22 cellular contexts compared by ENCODE assay signal in genomic region chr2:105751272-105751671, GRCh38. TPM values are rescaled to one million over a fixed set of nuclear protein-coding genes. Genes with fewer than 3 reads are reported as not detected.
DNase-seq lines count a peak whose midpoint lies in the region; ATAC-seq, FAIRE-seq and TF ChIP-seq lines count a peak whose summit lies in the region.
"Had no signal": no experiment of that assay in that cellular context is flagged by ENCODE, and none has a peak within 500 bp of the region (broad histone marks: within the 10 kb centered on the region; RNA-seq: fewer than 3 reads in every experiment).

No MANE protein-coding gene starts in this region.

- H2AFZ ChIP-seq in Loucy (ENCODE audit: low read length) (no peak overlapping the region), trophoblast cell (ENCODE audit: insufficient read depth, low read length, poor library complexity) (no peak overlapping the region)

- H3K36me3 ChIP-seq in Loucy (ENCODE audit: insufficient read depth, low read length), result no peaks in the 10 kb centered on the region
- H3K36me3 ChIP-seq in trophoblast cell (ENCODE audit: control insufficient read depth in 1 of 2, insufficient read depth in 2 of 2, low read length in 2 of 2), result peaks cover 5 to 14% of the 10 kb centered on the region in 2 experiments

- FAIRE-seq in GM12892 (lab: Jason Lieb, UNC), result no peak
- FAIRE-seq: kidney had no signal

- H3K9me3 Mint-ChIP-seq in activated CD8-positive, alpha-beta memory T cell treated with anti-CD3 and anti-CD28 coated beads, Interleukin-2, amount 10 ng/mL, durations not matched to agents 7 days and 5 days (ENCODE audit: low read depth), result no peaks in the 10 kb centered on the region
- no peaks in the 10 kb centered on the region for H3K9me3 Mint-ChIP-seq in activated naive CD8-positive, alpha-beta T cell treated with anti-CD3 and anti-CD28 coated beads, Interleukin-2, amount 10 ng/mL, durations not matched to agents 7 days and 5 days

- H3K79me1 ChIP-seq in trophoblast cell (ENCODE audit: low read length), result no peaks in the 10 kb centered on the region

- peaks cover 59% of the 10 kb centered on the region for H3K36me3 Mint-ChIP-seq in activated CD8-positive, alpha-beta memory T cell treated with anti-CD3 and anti-CD28 coated beads, Interleukin-2, amount 10 ng/mL, durations not matched to agents 7 days and 5 days
- H3K36me3 Mint-ChIP-seq in activated naive CD8-positive, alpha-beta T cell treated with anti-CD3 and anti-CD28 coated beads, Interleukin-2, amount 10 ng/mL, durations not matched to agents 7 days and 5 days, result peaks cover 48% of the 10 kb centered on the region

- no peaks in the 10 kb centered on the region for H3K27me3 ChIP-seq in Loucy (ENCODE audit: insufficient read depth, low read length, poor library complexity, severe bottlenecking)
- no peaks in the 10 kb centered on the region for H3K27me3 ChIP-seq in trophoblast cell (ENCODE audit: insufficient read depth, low read length)
- H3K27me3 ChIP-seq: vagina had no signal

- TF ChIP-seq POLR2A in GM12892 (IDR thresholded peaks at IDR 0.05; ENCODE audit: low read depth, low read length) (no peak), GM18505 (IDR thresholded peaks at IDR 0.05; ENCODE audit: borderline replicate concordance, extremely low read depth, insufficient read depth, insufficient read length) (no peak)

- no peak overlapping the region for H4K8ac ChIP-seq in trophoblast cell (ENCODE audit: low read depth, low read length)

- H3K4me3 Mint-ChIP-seq in activated CD8-positive, alpha-beta memory T cell treated with anti-CD3 and anti-CD28 coated beads, Interleukin-2, amount 10 ng/mL, durations not matched to agents 7 days and 5 days, result no peak overlapping the region
- peak overlapping the region; percentile 76 for H3K4me3 Mint-ChIP-seq in activated naive CD8-positive, alpha-beta T cell treated with anti-CD3 and anti-CD28 coated beads, Interleukin-2, amount 10 ng/mL, durations not matched to agents 7 days and 5 days

- H2BK120ac ChIP-seq in trophoblast cell (ENCODE audit: insufficient read depth, low read length, poor library complexity), result no peak overlapping the region

- no peak overlapping the region for H3K27ac ChIP-seq in trophoblast cell (ENCODE audit: low read depth, low read length)
- H3K27ac ChIP-seq: C4-2B, HL-60, vagina had no signal

- H3K9ac ChIP-seq in Loucy (ENCODE audit: low read depth, low read length, poor library complexity, severe bottlenecking) (no peak overlapping the region), trophoblast cell (ENCODE audit: low read length) (no peak overlapping the region)

- H3K27ac Mint-ChIP-seq in activated CD8-positive, alpha-beta memory T cell treated with anti-CD3 and anti-CD28 coated beads, Interleukin-2, amount 10 ng/mL, durations not matched to agents 7 days and 5 days, result peak overlapping the region; percentile 97
- H3K27ac Mint-ChIP-seq in activated naive CD8-positive, alpha-beta T cell treated with anti-CD3 and anti-CD28 coated beads, Interleukin-2, amount 10 ng/mL, durations not matched to agents 7 days and 5 days, result peak overlapping the region; percentile 93

- H4K12ac ChIP-seq in trophoblast cell (ENCODE audit: low read depth, low read length), result no peak overlapping the region

- H3K4me2 ChIP-seq in Loucy (ENCODE audit: low read depth, low read length, poor library complexity, severe bottlenecking) (peak overlapping the region; percentile 22), trophoblast cell (ENCODE audit: low read length) (no peak overlapping the region)

- no peaks in the 10 kb centered on the region for H3K9me2 ChIP-seq in Loucy (replicated peaks; ENCODE audit: low read depth, low read length)

- CTCF ChIA-PET in activated CD8-positive, alpha-beta memory T cell treated with anti-CD3 and anti-CD28 coated beads, Interleukin-2, amount 10 ng/mL, durations not matched to agents 7 days and 5 days (lab: Charles Lee), result interaction anchor here (1.4 kb wide), 1 partner anchor 35 kb away, joined by 3 read pairs; no protein-coding TSS in a partner anchor

- TF ChIP-seq CTCF in Loucy (conservative IDR thresholded peaks at IDR 0.05; ENCODE audit: low read length), result no peak

- H4K91ac ChIP-seq in trophoblast cell (ENCODE audit: low read depth, low read length), result no peak overlapping the region

- no peak overlapping the region for H3K14ac ChIP-seq in trophoblast cell (ENCODE audit: low read length)

- no peak overlapping the region for H3K18ac ChIP-seq in trophoblast cell (ENCODE audit: low read length)

- H2AK5ac ChIP-seq in trophoblast cell (ENCODE audit: low read length), result no peak overlapping the region

- peaks cover 61% of the 10 kb centered on the region for H3K4me1 ChIP-seq in Loucy (ENCODE audit: insufficient read depth, low read length, poor library complexity, severe bottlenecking)
- H3K4me1 ChIP-seq in trophoblast cell (ENCODE audit: control insufficient read depth in 1 of 2, insufficient read depth in 2 of 2, low read length in 2 of 2), result peaks cover 13% of the 10 kb centered on the region in 2 experiments

- H3K79me2 ChIP-seq in Loucy (ENCODE audit: insufficient read depth, low read length) (peaks cover 99% of the 10 kb centered on the region), trophoblast cell (ENCODE audit: control insufficient read depth, insufficient read depth, low read length, poor library complexity) (peaks cover 23% of the 10 kb centered on the region)

- H3K4me1 Mint-ChIP-seq in activated CD8-positive, alpha-beta memory T cell treated with anti-CD3 and anti-CD28 coated beads, Interleukin-2, amount 10 ng/mL, durations not matched to agents 7 days and 5 days, result peaks cover 93% of the 10 kb centered on the region
- H3K4me1 Mint-ChIP-seq in activated naive CD8-positive, alpha-beta T cell treated with anti-CD3 and anti-CD28 coated beads, Interleukin-2, amount 10 ng/mL, durations not matched to agents 7 days and 5 days, result peaks cover 86% of the 10 kb centered on the region

- WGBS in trophoblast cell (ENCODE audit: extremely low coverage, insufficient coverage, insufficient read length), result no CpG with 5 or more reads among the region's 3 CpGs

- no peaks in the 10 kb centered on the region for H3F3A ChIP-seq in Loucy (ENCODE audit: low read depth)

- H3K9me3 ChIP-seq in Loucy (ENCODE audit: insufficient read depth, low read depth, low read length) (no peaks in the 10 kb centered on the region), trophoblast cell (ENCODE audit: insufficient read depth, low read depth, low read length) (peaks cover 3% of the 10 kb centered on the region)
- H3K9me3 ChIP-seq: vagina had no signal

- H2BK5ac ChIP-seq in trophoblast cell (ENCODE audit: low read depth, low read length, poor library complexity), result no peak overlapping the region

- peaks cover 40% of the 10 kb centered on the region for H4K20me1 ChIP-seq in Loucy (ENCODE audit: insufficient read depth, low read length, poor library complexity, severe bottlenecking)

- H3K27me3 Mint-ChIP-seq in activated CD8-positive, alpha-beta memory T cell treated with anti-CD3 and anti-CD28 coated beads, Interleukin-2, amount 10 ng/mL, durations not matched to agents 7 days and 5 days, result no peaks in the 10 kb centered on the region
- no peaks in the 10 kb centered on the region for H3K27me3 Mint-ChIP-seq in activated naive CD8-positive, alpha-beta T cell treated with anti-CD3 and anti-CD28 coated beads, Interleukin-2, amount 10 ng/mL, durations not matched to agents 7 days and 5 days

- H3K4ac ChIP-seq in trophoblast cell (ENCODE audit: low read depth, low read length), result peak overlapping the region; percentile 38

- ATAC-seq in activated CD8-positive, alpha-beta memory T cell treated with anti-CD3 and anti-CD28 coated beads, Interleukin-2, amount 10 ng/mL, durations not matched to agents 7 days and 5 days, result no peak
- ATAC-seq in activated naive CD8-positive, alpha-beta T cell treated with anti-CD3 and anti-CD28 coated beads, Interleukin-2, amount 10 ng/mL, durations not matched to agents 7 days and 5 days (ENCODE audit: low read depth), result no peak
- ATAC-seq in GM18505 (IDR thresholded peaks at IDR 0.05; ENCODE audit: unreplicated experiment), result no peak
- ATAC-seq: HCT116, Right ventricle myocardium inferior had no signal

- no peak overlapping the region for H3K4me3 ChIP-seq in Loucy (ENCODE audit: low read length, poor library complexity, severe bottlenecking)
- no peak overlapping the region for H3K4me3 ChIP-seq in trophoblast cell (ENCODE audit: low read depth, low read length)
- H3K4me3 ChIP-seq: vagina had no signal

- no peak for DNase-seq in activated CD8-positive, alpha-beta memory T cell treated with anti-CD3 and anti-CD28 coated beads, Interleukin-2, amount 10 ng/mL, durations not matched to agents 7 days and 5 days
- DNase-seq in activated CD8-positive, alpha-beta memory T cell treated with anti-CD3 and anti-CD28 coated beads, Interleukin-2, amount 50 U/mL, for 4 hours, result no peak
- no peak for DNase-seq in activated naive CD8-positive, alpha-beta T cell treated with anti-CD3 and anti-CD28 coated beads, Interleukin-2, amount 10 ng/mL, durations not matched to agents 7 days and 5 days
- DNase-seq in trophoblast cell (no peak), globus pallidus (ENCODE audit: low spot score) (no peak), GM12892 (ENCODE audit: insufficient read length) (no peak)
- DNase-seq: DMS79; foreskin fibroblast; kidney; mammary epithelial cell; MM.1S; NCI-H146; NCI-H2171; posterior cingulate gyrus; stimulated activated CD4-positive, alpha-beta T cell treated with anti-CD3 and anti-CD28 coated beads, Interleukin-1b, Interleukin-23, amount 100 ng/mL, for 48 hours had no signal

- POLR2A ChIA-PET in activated naive CD8-positive, alpha-beta T cell treated with anti-CD3 and anti-CD28 coated beads, Interleukin-2, amount 10 ng/mL, durations not matched to agents 7 days and 5 days (lab: Charles Lee), result no interaction called here

- H3K23ac ChIP-seq in trophoblast cell (ENCODE audit: low read length), result no peak overlapping the region

- no peak overlapping the region for H2BK12ac ChIP-seq in trophoblast cell (ENCODE audit: low read length)

RNA-seq across cellular contexts. Expression of gene NCK2, which starts 6.6 kb away (rescaled TPM):
- 10 to 100 TPM; 51.6 to 54.1 TPM for total RNA-seq in activated CD8-positive, alpha-beta memory T cell treated with anti-CD3 and anti-CD28 coated beads, Interleukin-2, amount 10 ng/mL, durations not matched to agents 7 days and 5 days
- total RNA-seq in activated naive CD8-positive, alpha-beta T cell treated with anti-CD3 and anti-CD28 coated beads, Interleukin-2, amount 10 ng/mL, durations not matched to agents 7 days and 5 days, result 10 to 100 TPM; 69.6 to 70.0 TPM
- polyA plus RNA-seq in trophoblast cell (2013), result 48.7 and 51.4 TPM in 2 replicates
- 26.4 TPM for polyA plus RNA-seq in GM12892 (2012; ENCODE audit: missing spikeins)
